34 cellular contexts compared by ENCODE assay signal in the genomic region with DNA sequence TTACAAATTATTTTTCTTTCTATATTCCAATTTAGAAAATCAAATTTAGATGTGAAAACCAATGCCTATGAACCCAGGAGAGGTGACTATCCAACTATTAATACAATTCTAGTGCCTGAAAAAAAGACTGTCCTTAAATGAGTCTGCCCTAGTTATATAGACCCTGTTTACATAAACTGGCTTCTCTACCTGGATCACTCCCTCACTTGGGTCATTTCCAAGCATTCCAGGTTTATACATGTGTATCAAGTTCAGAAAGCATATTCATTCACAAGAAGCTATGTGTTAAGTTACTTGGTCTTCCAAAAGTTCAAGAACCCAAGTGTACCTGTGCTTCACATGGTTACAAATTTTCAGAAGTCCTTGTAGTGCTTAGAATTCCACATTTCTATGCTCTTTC. TPM values are rescaled to one million over a fixed set of nuclear protein-coding genes. Genes with fewer than 3 reads are reported as not detected.
"Had no signal": no experiment of that assay in that cellular context is flagged by ENCODE, and none has a peak within 500 bp of the region (broad histone marks: within the 10 kb centered on the region; RNA-seq: fewer than 3 reads in every experiment).

No MANE protein-coding gene starts in this region.

- H3K4me1 ChIP-seq: adrenal gland, body of pancreas, breast epithelium had no signal

- H3K4me3 ChIP-seq: adrenal gland, body of pancreas, breast epithelium had no signal

- H3K36me3 ChIP-seq: adrenal gland, brain microvascular endothelial cell, breast epithelium had no signal

- H3K9me3 ChIP-seq: adrenal gland, body of pancreas, breast epithelium had no signal

- H3K27me3 ChIP-seq: adrenal gland, body of pancreas, breast epithelium had no signal

- DNase-seq: activated B cell treated with CpG ODN at 0.5 μM for 24 hours; activated CD4-positive, alpha-beta memory T cell treated with anti-CD3 and anti-CD28 coated beads for 36 hours; activated CD4-positive, alpha-beta T cell treated with anti-CD3 and anti-CD28 coated beads for 4 hours; activated CD4-positive, alpha-beta T cell treated with anti-CD3 and anti-CD28 coated beads, Interleukin-2, amount 10 ng/mL, durations not matched to agents 24 days and 14 days; activated CD4-positive, alpha-beta T cell treated with anti-CD3 and anti-CD28 coated beads, Interleukin-2, amount 50 U/mL, for 1 hour; activated CD4-positive, alpha-beta T cell treated with anti-CD3 and anti-CD28 coated beads, Interleukin-2, amount 50 U/mL, for 4 hours; activated CD4-positive, CD25-positive, alpha-beta regulatory T cell treated with anti-CD3 and anti-CD28 coated beads, Interleukin-2, amount 50 U/mL, for 72 hours; activated CD8-positive, alpha-beta memory T cell treated with anti-CD3 and anti-CD28 coated beads, Interleukin-2, amount 50 U/mL, for 4 hours; activated CD8-positive, alpha-beta T cell treated with anti-CD3 and anti-CD28 coated beads for 36 hours; activated effector memory CD4-positive, alpha-beta T cell treated with anti-CD3 and anti-CD28 coated beads, Interleukin-2, amount 50 U/mL, for 16 hours; activated gamma-delta T cell treated with Interleukin-2 at 50 U/mL for 16 hours; activated naive CD4-positive, alpha-beta T cell; activated naive CD4-positive, alpha-beta T cell treated with anti-CD3 and anti-CD28 coated beads for 36 hours; activated naive CD4-positive, alpha-beta T cell treated with anti-CD3 and anti-CD28 coated beads, Interleukin-2, amount 50 U/mL, for 16 hours; activated naive CD8-positive, alpha-beta T cell treated with anti-CD3 and anti-CD28 coated beads for 36 hours; activated T-cell treated with anti-CD3 and anti-CD28 coated beads for 4 hours; activated T-cell treated with anti-CD3 and anti-CD28 coated beads, Interleukin-2, amount 50 U/mL, for 1 hour; activated T-cell treated with anti-CD3 and anti-CD28 coated beads, Interleukin-2, amount 50 U/mL, for 4 hours; activated T-cell treated with anti-CD3 and anti-CD28 coated beads, Interleukin-2, amount 50 U/mL, for 72 hours; adrenal gland; amniotic stem cell; aorta; body of pancreas; brain microvascular endothelial cell; central memory CD4-positive, alpha-beta T cell; cerebellar nuclear complex; T-helper 2 cell; T-helper 9 cell had no signal

- ATAC-seq: activated CD8-positive, alpha-beta T cell treated with anti-CD3 and anti-CD28 coated beads for 36 hours; activated naive CD4-positive, alpha-beta T cell treated with anti-CD3 and anti-CD28 coated beads, Interleukin-2, amount 50 U/mL, for 72 hours; activated T-cell treated with anti-CD3 and anti-CD28 coated beads, Interleukin-2, amount 50 U/mL, for 4 hours; activated T-cell treated with anti-CD3 and anti-CD28 coated beads, Interleukin-2, amount 50 U/mL, for 72 hours; activated T-helper 17 cell treated with anti-CD3 and anti-CD28 coated beads, Interleukin-2, amount 50 U/mL, for 72 hours; body of pancreas had no signal

- H3K27ac ChIP-seq: adrenal gland, body of pancreas, brain microvascular endothelial cell, breast epithelium, VCaP had no signal

RNA-seq across cellular contexts. Expression of a gene that starts 8.3 kb away (rescaled TPM):
- total RNA-seq: activated B cell treated with CpG ODN at 0.5 μM for 24 hours; activated CD4-positive, alpha-beta memory T cell treated with anti-CD3 and anti-CD28 coated beads for 36 hours; activated CD4-positive, alpha-beta T cell treated with anti-CD3 and anti-CD28 coated beads, Interleukin-2, amount 10 ng/mL, durations not matched to agents 24 days and 14 days; activated CD8-positive, alpha-beta memory T cell treated with anti-CD3 and anti-CD28 coated beads for 36 hours; activated CD8-positive, alpha-beta T cell treated with anti-CD3 and anti-CD28 coated beads for 36 hours; activated naive CD4-positive, alpha-beta T cell treated with anti-CD3 and anti-CD28 coated beads for 36 hours; activated naive CD4-positive, alpha-beta T cell treated with anti-CD3 and anti-CD28 coated beads, Interleukin-2, amount 50 U/mL, for 72 hours; activated naive CD8-positive, alpha-beta T cell treated with anti-CD3 and anti-CD28 coated beads for 36 hours; activated T-cell treated with anti-CD3 and anti-CD28 coated beads, Interleukin-2, amount 50 U/mL, for 72 hours; activated T-helper 1 cell treated with anti-CD3 and anti-CD28 coated beads, Interleukin-12 subunit alpha, Interleukin-12 subunit beta, Interleukin-2, Interleukin-4 antibody, amounts not matched to agents 30 ng/mL and 10 ng/mL and 1 ng/mL, durations not matched to agents 14 hours and 24 hours and 36 hours; activated T-helper 17 cell treated with anti-CD3 and anti-CD28 coated beads, Interleukin-2, amount 50 U/mL, for 72 hours had no signal
